In the genomic region with DNA sequence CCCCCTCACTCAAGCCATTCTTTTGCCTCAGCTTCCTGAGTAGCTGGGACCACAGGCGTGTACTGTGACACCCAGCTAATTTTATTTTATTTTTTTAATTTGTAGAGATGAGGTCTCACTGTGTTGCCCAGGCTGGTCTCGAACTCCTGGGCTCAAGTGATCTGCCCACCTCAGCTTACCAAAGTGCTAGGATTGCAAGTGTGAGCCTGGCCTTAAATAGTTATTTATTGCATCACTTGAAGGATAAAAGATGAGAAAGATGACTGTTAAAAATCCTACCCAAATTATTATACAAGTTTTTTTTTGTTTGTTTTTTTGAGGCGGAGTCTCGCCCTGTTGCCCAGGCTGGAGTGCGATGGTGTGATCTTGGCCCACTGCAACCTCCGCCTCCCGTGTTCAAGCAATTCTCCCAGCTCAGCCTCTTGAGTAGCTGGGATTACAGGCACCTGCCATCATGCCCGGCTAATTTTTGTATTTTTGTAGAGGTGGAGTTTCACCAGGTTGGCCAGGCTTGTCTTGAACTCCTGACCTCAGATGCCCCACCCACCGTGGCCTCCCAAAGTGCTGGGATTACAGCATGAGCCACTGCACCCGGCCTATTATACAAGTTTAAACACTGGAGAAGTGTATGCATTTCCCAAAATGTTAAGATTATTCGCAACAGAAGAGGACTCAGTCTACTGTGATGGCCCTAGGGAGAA, we compare ENCODE assay signal across 13 cellular contexts. TPM values are rescaled to one million over a fixed set of nuclear protein-coding genes. Genes with fewer than 3 reads are reported as not detected.
A peak's percentile ranks its signal among the peaks of the same experiment; 100 is the strongest.
DNase-seq lines count a peak whose midpoint lies in the region; ATAC-seq and TF ChIP-seq lines count a peak whose summit lies in the region.
"Had no signal": no experiment of that assay in that cellular context is flagged by ENCODE, and none has a peak within 500 bp of the region (broad histone marks: within the 10 kb centered on the region; RNA-seq: fewer than 3 reads in every experiment).

No MANE protein-coding gene starts in this region.

- TF ChIP-seq EP300 in stomach (IDR thresholded peaks at IDR 0.05) = no peak

- peaks cover 30 to 57% (median 46%) of the 10 kb centered on the region in 4 donors for H3K4me1 ChIP-seq in stomach

- H3K27ac Mint-ChIP-seq in immature natural killer cell = peak overlapping the region in 4 of 6 donors; percentile 4 to 98 (median 44)
- H3K27ac Mint-ChIP-seq: B cell had no signal

- H3K27ac ChIP-seq in SK-N-MC (peak overlapping the region; percentile 79; the same call in 1 of the 2 replicates), stomach (peak overlapping the region in 3 of 5 donors; percentile 60 to 94 (median 64))

- H3K9ac ChIP-seq in SK-N-MC (ENCODE audit: insufficient read length) = no peak overlapping the region

- no peaks in the 10 kb centered on the region for H3K9me3 Mint-ChIP-seq in immature natural killer cell

- peaks cover 57% of the 10 kb centered on the region for H3K36me3 ChIP-seq in SK-N-MC (ENCODE audit: insufficient read depth, low read length)
- peaks cover 26 to 40% (median 39%) of the 10 kb centered on the region in 4 donors for H3K36me3 ChIP-seq in stomach
- H3K36me3 ChIP-seq: ovary had no signal

- peaks cover 56% of the 10 kb centered on the region in 2 donors for H3K4me1 Mint-ChIP-seq in immature natural killer cell

- DNase-seq in Right ventricle myocardium superior = peak; percentile 35
- DNase-seq in Right ventricle myocardium inferior (ENCODE audit: missing footprints) = no peak
- DNase-seq in SK-N-MC (ENCODE audit: low read depth, low spot score) = no peak
- DNase-seq in immature natural killer cell = no peak
- DNase-seq in stomach = no peak
- no peak for DNase-seq in KG1 (lab: John Stamatoyannopoulos, UW)
- no peak for DNase-seq in HK-2 (ENCODE audit: unreplicated experiment)
- DNase-seq: H7, SW 1271 had no signal

- peak overlapping the region in 1 of 5 donors; percentile 35 for H3K4me3 Mint-ChIP-seq in immature natural killer cell

- no peaks in the 10 kb centered on the region for H3K9me3 ChIP-seq in SK-N-MC (ENCODE audit: low read depth, low read length)
- H3K9me3 ChIP-seq in stomach = no peaks in the 10 kb centered on the region
- H3K9me3 ChIP-seq: ovary had no signal

- ATAC-seq in Right ventricle myocardium superior (ENCODE audit: poor library complexity) (no peak), Right ventricle myocardium inferior (no peak), HG03139 (IDR thresholded peaks at IDR 0.05; ENCODE audit: unreplicated experiment) (no peak)

- peaks cover 5 to 8% (median 5%) of the 10 kb centered on the region in 3 donors for H3K27me3 Mint-ChIP-seq in immature natural killer cell (ENCODE audit: low read depth in 3 of 3)
- H3K27me3 Mint-ChIP-seq: B cell had no signal

- no peaks in the 10 kb centered on the region for H3K27me3 ChIP-seq in stomach
- H3K27me3 ChIP-seq: ovary had no signal

- peaks cover 5 to 30% (median 10%) of the 10 kb centered on the region in 3 donors for H3K36me3 Mint-ChIP-seq in immature natural killer cell

- TF ChIP-seq POLR2A in stomach (IDR thresholded peaks at IDR 0.05) = no peak

- peak overlapping the region; percentile 14; the same call in 1 of the 2 replicates for H3K4me3 ChIP-seq in SK-N-MC
- peak overlapping the region in 1 of 4 donors; percentile 77 for H3K4me3 ChIP-seq in stomach
- H3K4me3 ChIP-seq: ovary had no signal

- no peak for TF ChIP-seq CTCF in stomach (IDR thresholded peaks at IDR 0.05)

- 68 to 79% (median 73%) methylated on average over 11 of the region's 11 CpGs for WGBS in stomach, 5 donors

- intact Hi-C loops in Right ventricle myocardium superior (cut with DNase I) = no loop called here
- intact Hi-C loops in Right ventricle myocardium inferior (cut with DNase I) = no loop called here
- intact Hi-C loops in stomach (cut with DNase I; ENCODE audit: low total_unique reads) = no loop called here

RNA-seq across cellular contexts. Expression of a gene that starts 2.3 kb away (rescaled TPM):
- total RNA-seq in Right ventricle myocardium superior (46.5 TPM), Right ventricle myocardium inferior (42.3 TPM), stomach (10 to 100 TPM in 3 of 5 donors, 1 to 10 TPM in 2; 1.4 to 43.7 (median 10.3) TPM)
- polyA plus RNA-seq in immature natural killer cell (10 to 100 TPM; 22.6 to 32.7 (median 30.4) TPM), stomach (10 to 100 TPM; 22.1 to 24.5 (median 23.1) TPM)

RNA-seq across cellular contexts. Expression of a gene that starts 9.6 kb away (rescaled TPM):
- total RNA-seq in Right ventricle myocardium superior (25.4 TPM), Right ventricle myocardium inferior (20.2 TPM), stomach (10 to 100 TPM in 2 of 5 donors, 1 to 10 TPM in 2, under 1 TPM in 1; 0.58 to 30.4 (median 9.5) TPM)
- polyA plus RNA-seq in immature natural killer cell (100 to 1,000 TPM in 1 of 3 donors, 10 to 100 TPM in 2; 36.8 to 121 (median 74.1) TPM), stomach (10 to 100 TPM; 18.1 to 28.2 (median 21.7) TPM)

RNA-seq across cellular contexts. Expression of a gene that starts 25.1 kb away (rescaled TPM):
- total RNA-seq in Right ventricle myocardium superior (23.5 TPM), Right ventricle myocardium inferior (26.9 TPM), stomach (100 to 1,000 TPM in 1 of 5 donors, 10 to 100 TPM in 3, 1 to 10 TPM in 1; 8.2 to 102 (median 72.3) TPM)
- polyA plus RNA-seq in immature natural killer cell (10 to 100 TPM; 62.3 to 81.7 (median 70.9) TPM), stomach (10 to 100 TPM; 17.1 to 19.9 (median 18.6) TPM)

RNA-seq across cellular contexts. Expression of a gene that starts 31.7 kb away (rescaled TPM):
- total RNA-seq in Right ventricle myocardium superior (0.16 TPM), Right ventricle myocardium inferior (0.11 TPM), stomach (not detected)
- polyA plus RNA-seq in immature natural killer cell (under 1 TPM in 2 of 3 donors, not detected in 1; 0.14 to 0.43 TPM), stomach (under 1 TPM in 1 of 3 donors, not detected in 2; 0.20 TPM)
- total RNA-seq: epithelial cell of proximal tubule had no signal
